19 cellular contexts compared by ENCODE assay signal in the genomic region with DNA sequence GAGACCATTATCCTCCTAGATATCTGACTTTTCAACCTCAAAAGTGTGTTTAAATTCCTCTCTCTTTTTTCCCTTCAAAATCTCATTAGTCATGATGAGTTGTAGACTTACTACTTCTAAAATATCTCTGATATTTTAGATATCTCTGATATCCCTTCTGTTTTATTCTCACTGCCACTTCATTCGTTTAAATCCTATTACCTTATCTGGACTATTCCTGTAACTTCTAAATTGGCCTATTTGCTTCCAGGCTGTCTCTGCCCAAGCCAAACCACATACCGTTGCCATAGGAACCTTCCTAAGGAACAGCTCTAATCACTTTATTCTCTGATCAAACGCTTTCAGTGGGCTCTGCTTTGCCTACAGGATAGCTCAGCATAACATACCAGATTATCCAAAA.
DNase-seq lines count a peak whose midpoint lies in the region; ATAC-seq, FAIRE-seq and TF ChIP-seq lines count a peak whose summit lies in the region.
"Had no signal": no experiment of that assay in that cellular context is flagged by ENCODE, and none has a peak within 500 bp of the region (broad histone marks: within the 10 kb centered on the region; RNA-seq: fewer than 3 reads in every experiment).

No MANE protein-coding gene starts in this region.

- H3K4me3 ChIP-seq in astrocyte (ENCODE audit: insufficient read depth, low read depth, low read length) = no peak overlapping the region
- H3K4me3 ChIP-seq in mesendoderm (ENCODE audit: low read length) = no peak overlapping the region
- H3K4me3 ChIP-seq in effector memory CD4-positive, alpha-beta T cell (ENCODE audit: insufficient read depth, low read depth, low read length, poor library complexity, severe bottlenecking) = no peak overlapping the region
- H3K4me3 ChIP-seq: GM23248 had no signal

- H3K9me3 Mint-ChIP-seq in astrocyte (ENCODE audit: unreplicated experiment) = peaks cover 9% of the 10 kb centered on the region

- H3K9ac ChIP-seq in astrocyte (ENCODE audit: low read length) (no peak overlapping the region), mesendoderm (ENCODE audit: low read length) (no peak overlapping the region)
- H3K9ac ChIP-seq: GM23248 had no signal

- H4K5ac ChIP-seq in mesendoderm (ENCODE audit: low read length) = no peak overlapping the region

- no peak overlapping the region for H3K56ac ChIP-seq in mesendoderm (ENCODE audit: low read length)

- H3K23ac ChIP-seq in mesendoderm (ENCODE audit: low read length) = no peak overlapping the region

- no peak overlapping the region for H3K27ac ChIP-seq in astrocyte (ENCODE audit: low read depth, low read length)
- no peak overlapping the region for H3K27ac ChIP-seq in mesendoderm (ENCODE audit: low read depth, low read length)
- no peak overlapping the region for H3K27ac ChIP-seq in effector memory CD4-positive, alpha-beta T cell (ENCODE audit: insufficient read depth, low read length, poor library complexity, severe bottlenecking)
- H3K27ac ChIP-seq: C4-2B, GM23248 had no signal

- H4K20me1 ChIP-seq in astrocyte (ENCODE audit: insufficient read depth, low read length) = no peaks in the 10 kb centered on the region

- H3K36me3 ChIP-seq in astrocyte (ENCODE audit: insufficient read depth, low read length) (no peaks in the 10 kb centered on the region), mesendoderm (ENCODE audit: control insufficient read depth, insufficient read depth, low read length) (no peaks in the 10 kb centered on the region)
- H3K36me3 ChIP-seq in effector memory CD4-positive, alpha-beta T cell (ENCODE audit: control insufficient read depth, insufficient read depth, low read length) = no peaks in the 10 kb centered on the region

- no peak overlapping the region for H3K18ac ChIP-seq in mesendoderm (ENCODE audit: low read length)

- H4K8ac ChIP-seq in mesendoderm (ENCODE audit: low read depth, low read length) = no peak overlapping the region

- DNase-seq in D721Med (ENCODE audit: insufficient read length, low spot score) (no peak), NCI-H82 (lab: John Stamatoyannopoulos, UW) (peak; percentile 45), astrocyte (ENCODE audit: low read depth) (peak; percentile 23), mesendoderm (peak; percentile 87), left cardiac atrium (no peak), NCI-H2171 treated with DMSO at 0.1 percent for 48 hours (lab: John Stamatoyannopoulos, UW) (no peak)
- DNase-seq in effector memory CD4-positive, alpha-beta T cell = no peak
- DNase-seq: CD4-positive, alpha-beta memory T cell; DMS153; DMS79 treated with DMSO at 0.1 percent for 48 hours; GF-D8; GM23248 had no signal

- no peaks in the 10 kb centered on the region for H3K9me3 ChIP-seq in astrocyte (ENCODE audit: insufficient read depth, low read depth, low read length)
- H3K9me3 ChIP-seq in effector memory CD4-positive, alpha-beta T cell (ENCODE audit: control insufficient read depth, low read length) = no peaks in the 10 kb centered on the region

- H3K36me3 Mint-ChIP-seq in astrocyte (ENCODE audit: low read depth, unreplicated experiment) = no peaks in the 10 kb centered on the region
- H3K36me3 Mint-ChIP-seq: CD4-positive, alpha-beta memory T cell had no signal

- H3K4ac ChIP-seq in mesendoderm (ENCODE audit: low read depth, low read length) = no peak overlapping the region

- no CpG with 5 or more reads among the region's 3 CpGs for WGBS in mesendoderm (ENCODE audit: extremely low coverage, insufficient coverage, low lambda C conversion rate)

- no peaks in the 10 kb centered on the region for H3K27me3 Mint-ChIP-seq in astrocyte (ENCODE audit: low read depth, unreplicated experiment)
- H3K27me3 Mint-ChIP-seq: B cell; CD4-positive, alpha-beta memory T cell had no signal

- no peaks in the 10 kb centered on the region for H3K27me3 ChIP-seq in astrocyte (ENCODE audit: insufficient read depth, low read length)
- H3K27me3 ChIP-seq in mesendoderm (ENCODE audit: insufficient read depth, low read length, poor library complexity) = no peaks in the 10 kb centered on the region
- H3K27me3 ChIP-seq in effector memory CD4-positive, alpha-beta T cell (replicated peaks; ENCODE audit: control insufficient read depth, insufficient read depth, low read length, poor library complexity, severe bottlenecking) = no peaks in the 10 kb centered on the region

- H3K79me2 ChIP-seq in astrocyte (ENCODE audit: insufficient read depth, low read length) (no peaks in the 10 kb centered on the region), mesendoderm (ENCODE audit: control insufficient read depth, insufficient read depth, low read length) (no peaks in the 10 kb centered on the region)

- FAIRE-seq in D721Med (lab: Jason Lieb, UNC) = peak; percentile 84
- FAIRE-seq in astrocyte (lab: Jason Lieb, UNC) = no peak
- FAIRE-seq: A204.1, H54, HepG2, HTR-8/SVneo had no signal

- no peak overlapping the region for H2AFZ ChIP-seq in astrocyte (ENCODE audit: low read depth, low read length)
- H2AFZ ChIP-seq: GM23248 had no signal

- H3K79me1 ChIP-seq in mesendoderm (ENCODE audit: low read length) = no peaks in the 10 kb centered on the region

- no peak overlapping the region for H3K4me3 Mint-ChIP-seq in astrocyte (ENCODE audit: unreplicated experiment)
- H3K4me3 Mint-ChIP-seq: B cell; CD4-positive, alpha-beta memory T cell had no signal

- peaks cover 2% of the 10 kb centered on the region for H3K4me1 Mint-ChIP-seq in astrocyte (ENCODE audit: low read depth, unreplicated experiment)
- H3K4me1 Mint-ChIP-seq: B cell; CD4-positive, alpha-beta memory T cell had no signal

- H3K4me1 ChIP-seq in astrocyte (ENCODE audit: insufficient read depth, low read length) (no peaks in the 10 kb centered on the region), mesendoderm (ENCODE audit: control insufficient read depth, low read depth, low read length) (no peaks in the 10 kb centered on the region)
- no peaks in the 10 kb centered on the region for H3K4me1 ChIP-seq in effector memory CD4-positive, alpha-beta T cell (ENCODE audit: control insufficient read depth, insufficient read depth, low read length, poor library complexity, severe bottlenecking)

- TF ChIP-seq CTCF in D721Med (IDR thresholded peaks at IDR 0.05; ENCODE audit: insufficient read depth, missing control alignments) (no peak), astrocyte (IDR thresholded peaks at IDR 0.05; ENCODE audit: insufficient read depth, low read depth, low read length) (no peak)

- intact Hi-C loops in left cardiac atrium (cut with DNase I) = no loop called here

- H3K4me2 ChIP-seq in astrocyte (ENCODE audit: low read length) (no peak overlapping the region), mesendoderm (ENCODE audit: low read length) (no peak overlapping the region)

- no peak overlapping the region for H3K27ac Mint-ChIP-seq in astrocyte (ENCODE audit: unreplicated experiment)
- H3K27ac Mint-ChIP-seq: B cell; CD4-positive, alpha-beta memory T cell had no signal

- ATAC-seq in left cardiac atrium = no peak
- ATAC-seq: HCT116, HepG2 had no signal

- no peak overlapping the region for H2BK120ac ChIP-seq in mesendoderm (ENCODE audit: low read depth, low read length)

- H2BK15ac ChIP-seq in mesendoderm (replicated peaks; ENCODE audit: low read depth) = no peak overlapping the region

- no peak overlapping the region for H2AK5ac ChIP-seq in mesendoderm (ENCODE audit: low read length)

- no peak overlapping the region for H2BK5ac ChIP-seq in mesendoderm (ENCODE audit: low read length)

Comparison
In these comparisons a context has a peak if more than half of its experiments do, and no peak if none do; other contexts are left out.
1. DNase-seq: peak in NCI-H82 (single experiment), astrocyte (single experiment) and mesendoderm (single experiment); none in D721Med (single experiment), effector memory CD4-positive, alpha-beta T cell (0 of 3), left cardiac atrium (single experiment) and NCI-H2171 treated with DMSO at 0.1 percent for 48 hours (single experiment).